ENCODE assay signal across 2 cellular contexts in the genomic region with DNA sequence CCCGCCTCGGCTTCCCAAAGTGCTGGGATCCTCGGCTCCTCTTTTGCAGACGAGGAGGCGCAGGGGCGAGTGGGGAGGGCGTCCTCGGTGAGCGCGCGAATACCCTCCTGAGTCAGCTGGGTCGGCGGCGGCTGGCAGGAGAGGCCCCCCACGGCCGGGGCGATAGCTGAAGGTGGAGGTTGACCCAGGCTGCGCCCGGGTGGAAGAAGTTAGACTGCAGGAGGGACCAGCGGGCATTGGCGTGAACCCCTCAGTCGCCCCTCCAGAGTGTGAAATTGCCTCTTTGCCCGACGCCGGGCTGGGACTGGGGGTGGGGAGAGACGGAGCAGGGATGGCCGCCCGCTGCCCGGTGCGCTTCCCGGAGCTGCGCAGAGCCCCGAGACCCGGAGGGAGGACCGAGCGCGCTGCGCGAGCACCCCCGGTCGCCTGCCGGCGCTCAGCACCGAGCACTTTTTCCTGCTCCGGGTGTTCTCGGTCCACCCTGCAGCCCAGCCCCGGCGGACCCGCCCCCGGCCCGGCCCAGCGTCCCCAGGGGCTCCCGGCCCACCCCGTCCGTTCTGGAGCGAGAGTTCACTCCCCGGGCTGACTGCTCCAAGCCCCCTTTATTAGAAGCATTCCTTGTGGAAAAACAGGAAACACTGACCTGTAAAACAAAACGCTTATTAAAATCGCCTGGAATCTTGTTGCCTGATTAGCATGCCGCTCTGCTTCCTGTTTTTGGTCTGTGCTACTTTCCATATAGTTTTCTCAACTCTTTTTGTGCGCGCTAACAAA.
TF ChIP-seq lines count a peak whose summit lies in the region.

No MANE protein-coding gene starts in this region.

TF ChIP-seq in HepG2, 621 proteins besides CTCF, POLR2A, EP300 and RAD21:
- TF ChIP-seq ZNF816 (CRISPR knock-in tag; IDR thresholded peaks at IDR 0.05; ENCODE audit: borderline replicate concordance) (no peak), TOE1 (CRISPR knock-in tag; IDR thresholded peaks at IDR 0.05) (no peak), ZNF768 (CRISPR knock-in tag; IDR thresholded peaks at IDR 0.05) (peak; percentile 31; the same call in 1 of the 2 replicates)
- TF ChIP-seq, protein P1, sequence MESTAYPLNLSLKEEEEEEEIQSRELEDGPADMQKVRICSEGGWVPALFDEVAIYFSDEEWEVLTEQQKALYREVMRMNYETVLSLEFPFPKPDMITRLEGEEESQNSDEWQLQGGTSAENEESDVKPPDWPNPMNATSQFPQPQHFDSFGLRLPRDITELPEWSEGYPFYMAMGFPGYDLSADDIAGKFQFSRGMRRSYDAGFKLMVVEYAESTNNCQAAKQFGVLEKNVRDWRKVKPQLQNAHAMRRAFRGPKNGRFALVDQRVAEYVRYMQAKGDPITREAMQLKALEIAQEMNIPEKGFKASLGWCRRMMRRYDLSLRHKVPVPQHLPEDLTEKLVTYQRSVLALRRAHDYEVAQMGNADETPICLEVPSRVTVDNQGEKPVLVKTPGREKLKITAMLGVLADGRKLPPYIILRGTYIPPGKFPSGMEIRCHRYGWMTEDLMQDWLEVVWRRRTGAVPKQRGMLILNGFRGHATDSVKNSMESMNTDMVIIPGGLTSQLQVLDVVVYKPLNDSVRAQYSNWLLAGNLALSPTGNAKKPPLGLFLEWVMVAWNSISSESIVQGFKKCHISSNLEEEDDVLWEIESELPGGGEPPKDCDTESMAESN (CRISPR knock-in tag; conservative IDR thresholded peaks at IDR 0.05), result no peak

TF ChIP-seq in GM12891, 5 proteins besides CTCF, POLR2A, EP300 and RAD21:
- no peak for TF ChIP-seq POLR2AphosphoS5 (IDR thresholded peaks at IDR 0.05; ENCODE audit: low read depth, low read length)
- no peak for TF ChIP-seq SPI1 (IDR thresholded peaks at IDR 0.05; ENCODE audit: low read depth, low read length)
- no peak for TF ChIP-seq TAF1 (IDR thresholded peaks at IDR 0.05; ENCODE audit: low read depth, low read length)
- no peak for TF ChIP-seq POU2F2 (IDR thresholded peaks at IDR 0.05; ENCODE audit: low read depth, low read length)
- no peak for TF ChIP-seq PAX5 (IDR thresholded peaks at IDR 0.05; ENCODE audit: insufficient read depth, low read length, severe bottlenecking)
